Comparison of ENCODE assay signal across 8 cellular contexts in the genomic region with DNA sequence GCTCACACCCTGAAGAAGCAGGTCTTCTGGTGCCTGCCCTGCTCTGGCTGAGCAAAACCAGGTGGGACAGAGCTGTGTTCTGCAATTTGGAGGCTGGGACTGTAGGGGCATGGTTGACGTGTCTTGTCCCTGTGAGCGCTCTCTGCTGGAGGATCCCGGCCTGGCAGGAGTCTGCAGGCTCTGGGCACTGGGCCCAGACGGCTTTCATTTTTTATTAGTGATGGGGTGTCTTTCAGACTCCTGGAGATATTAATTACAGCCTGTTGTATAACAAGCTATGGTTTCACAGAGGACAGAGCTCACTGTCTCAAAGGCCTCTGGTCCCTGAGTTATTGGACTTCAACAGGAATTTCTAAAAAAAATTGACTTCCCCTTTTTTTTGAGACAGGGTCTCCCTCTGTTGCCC. TPM values are rescaled to one million over a fixed set of nuclear protein-coding genes. Genes with fewer than 3 reads are reported as not detected.
DNase-seq lines count a peak whose midpoint lies in the region; ATAC-seq and TF ChIP-seq lines count a peak whose summit lies in the region.

No MANE protein-coding gene starts in this region.

- no peak overlapping the region for H2BK12ac ChIP-seq in trophoblast cell (ENCODE audit: low read length)

- H3K27me3 ChIP-seq in AG04450 (ENCODE audit: control insufficient read depth, insufficient read depth, low read length) (peaks cover 5% of the 10 kb centered on the region), trophoblast cell (ENCODE audit: insufficient read depth, low read length) (no peaks in the 10 kb centered on the region)

- no peak overlapping the region for H3K4ac ChIP-seq in trophoblast cell (ENCODE audit: low read depth, low read length)

- H3K27ac ChIP-seq in AG04450 (ENCODE audit: low read depth, low read length) (no peak overlapping the region), trophoblast cell (ENCODE audit: low read depth, low read length) (no peak overlapping the region)

- H3K79me1 ChIP-seq in trophoblast cell (ENCODE audit: low read length): no peaks in the 10 kb centered on the region

- no peak overlapping the region for H2AFZ ChIP-seq in trophoblast cell (ENCODE audit: insufficient read depth, low read length, poor library complexity)

- no peak overlapping the region for H4K8ac ChIP-seq in trophoblast cell (ENCODE audit: low read depth, low read length)

- H3K9me3 ChIP-seq in AG04450 (ENCODE audit: control insufficient read depth, insufficient read depth, low read length) (no peaks in the 10 kb centered on the region), trophoblast cell (ENCODE audit: insufficient read depth, low read depth, low read length) (no peaks in the 10 kb centered on the region)

- no peak overlapping the region for H4K91ac ChIP-seq in trophoblast cell (ENCODE audit: low read depth, low read length)

- no peak overlapping the region for H2BK120ac ChIP-seq in trophoblast cell (ENCODE audit: insufficient read depth, low read length, poor library complexity)

- H3K4me2 ChIP-seq in trophoblast cell (ENCODE audit: low read length): no peak overlapping the region

- ATAC-seq in GM18498 (IDR thresholded peaks at IDR 0.05; ENCODE audit: unreplicated experiment): peak; percentile 90
- peak; percentile 88 for ATAC-seq in HG02885 (IDR thresholded peaks at IDR 0.05; ENCODE audit: poor library complexity, unreplicated experiment)
- peak; percentile 84 to 85 for ATAC-seq in activated T-cell treated with anti-CD3 and anti-CD28 coated beads, Interleukin-2, amount 50 U/mL, for 4 hours

- peak; percentile 62 for TF ChIP-seq CTCF in AG04450 (IDR thresholded peaks at IDR 0.05; ENCODE audit: low read depth, low read length)

- H3K23ac ChIP-seq in trophoblast cell (ENCODE audit: low read length): no peak overlapping the region

- H3K79me2 ChIP-seq in trophoblast cell (ENCODE audit: control insufficient read depth, insufficient read depth, low read length, poor library complexity): no peaks in the 10 kb centered on the region

- H3K18ac ChIP-seq in trophoblast cell (ENCODE audit: low read length): no peak overlapping the region

- no CpG with 5 or more reads among the region's 4 CpGs for WGBS in trophoblast cell (ENCODE audit: extremely low coverage, insufficient coverage, insufficient read length)

- H3K9ac ChIP-seq in trophoblast cell (ENCODE audit: low read length): no peak overlapping the region

- H2AK5ac ChIP-seq in trophoblast cell (ENCODE audit: low read length): no peak overlapping the region

- no peak overlapping the region for H4K12ac ChIP-seq in trophoblast cell (ENCODE audit: low read depth, low read length)

- no peaks in the 10 kb centered on the region for H3K9me3 Mint-ChIP-seq in activated T-cell treated with anti-CD3 and anti-CD28 coated beads, Interleukin-2, amount 50 U/mL, for 4 hours

- no peak overlapping the region for H2BK5ac ChIP-seq in trophoblast cell (ENCODE audit: low read depth, low read length, poor library complexity)

- no peak overlapping the region for H3K4me3 Mint-ChIP-seq in activated T-cell treated with anti-CD3 and anti-CD28 coated beads, Interleukin-2, amount 50 U/mL, for 4 hours

- DNase-seq in AG04450 (ENCODE audit: low read depth, low spot score) (no peak), NCI-H82 treated with DMSO at 0.1 percent for 48 hours (lab: John Stamatoyannopoulos, UW; ENCODE audit: unreplicated experiment) (peak; percentile 19), foreskin melanocyte (peak; percentile 21), trophoblast cell (peak; percentile 67 to 81), NCI-H187 treated with DMSO at 0.1 percent for 48 hours (lab: John Stamatoyannopoulos, UW) (no peak)
- peak; percentile 23 for DNase-seq in activated T-cell treated with anti-CD3 and anti-CD28 coated beads, Interleukin-2, amount 50 U/mL, for 4 hours

- CTCF ChIA-PET in AG04450 (lab: Charles Lee): interaction anchor here (0.7 to 1.7 kb wide), 10 partner anchors 10 to 230 kb away, joined by 3 to 7 read pairs (median 4); no protein-coding TSS in a partner anchor

- H3K14ac ChIP-seq in trophoblast cell (ENCODE audit: low read length): no peak overlapping the region

- no peaks in the 10 kb centered on the region for H3K4me1 Mint-ChIP-seq in activated T-cell treated with anti-CD3 and anti-CD28 coated beads, Interleukin-2, amount 50 U/mL, for 4 hours (ENCODE audit: low read depth)

- H3K36me3 ChIP-seq in trophoblast cell (ENCODE audit: control insufficient read depth in 1 of 2, insufficient read depth in 2 of 2, low read length in 2 of 2): no peaks in the 10 kb centered on the region

- H3K36me3 Mint-ChIP-seq in activated T-cell treated with anti-CD3 and anti-CD28 coated beads, Interleukin-2, amount 50 U/mL, for 4 hours (ENCODE audit: insufficient read depth): no peaks in the 10 kb centered on the region

- H3K27me3 Mint-ChIP-seq in activated T-cell treated with anti-CD3 and anti-CD28 coated beads, Interleukin-2, amount 50 U/mL, for 4 hours (ENCODE audit: low read depth): no peaks in the 10 kb centered on the region

- POLR2A ChIA-PET in AG04450 (lab: Yijun Ruan, JAX): no interaction called here

- no peak overlapping the region for H3K4me3 ChIP-seq in AG04450 (ENCODE audit: low read depth, low read length)
- no peak overlapping the region for H3K4me3 ChIP-seq in trophoblast cell (ENCODE audit: low read depth, low read length)

- no peaks in the 10 kb centered on the region for H3K4me1 ChIP-seq in trophoblast cell (ENCODE audit: control insufficient read depth in 1 of 2, insufficient read depth in 2 of 2, low read length in 2 of 2)

RNA-seq across cellular contexts. Expression of a gene that starts 29.5 kb away (rescaled TPM):
- 2.2 and 3.8 TPM in 2 replicates for polyA plus RNA-seq in AG04450 (2011; rRNA removed)
- 5.8 and 7.8 TPM in 2 replicates for polyA minus RNA-seq in AG04450 (2011; rRNA and poly(A)+ RNA removed)
- 10 to 100 TPM; 21.7 to 28.2 (median 25.0) TPM for total RNA-seq in activated T-cell treated with anti-CD3 and anti-CD28 coated beads, Interleukin-2, amount 50 U/mL, for 4 hours
- 27.6 and 29.8 TPM in 2 replicates for polyA plus RNA-seq in trophoblast cell (2013)

RNA-seq across cellular contexts. Expression of a gene that starts 58.8 kb away (rescaled TPM):
- 11.1 and 11.8 TPM in 2 replicates for polyA plus RNA-seq in AG04450 (2011; rRNA removed)
- polyA minus RNA-seq in AG04450 (2011; rRNA and poly(A)+ RNA removed): 8.9 and 10.8 TPM in 2 replicates
- under 1 TPM in 2 of 3 donors, not detected in 1; 0.05 to 0.13 TPM for total RNA-seq in activated T-cell treated with anti-CD3 and anti-CD28 coated beads, Interleukin-2, amount 50 U/mL, for 4 hours
- 5.4 and 5.5 TPM in 2 replicates for polyA plus RNA-seq in trophoblast cell (2013)

Comparison
In these comparisons a context has a peak if more than half of its experiments do, and no peak if none do; other contexts are left out.
1. DNase-seq: peak in NCI-H82 treated with DMSO at 0.1 percent for 48 hours (single experiment), activated T-cell treated with anti-CD3 and anti-CD28 coated beads, Interleukin-2, amount 50 U/mL, for 4 hours (single experiment), foreskin melanocyte (single experiment) and trophoblast cell (2 of 2); none in AG04450 (single experiment) and NCI-H187 treated with DMSO at 0.1 percent for 48 hours (single experiment).
2. Peak in every context shown above with its lines, with median percentiles within 50 percentile points of each other: ATAC-seq.